Comparison of ENCODE assay signal across 22 cellular contexts in genomic region chr12:65672441-65672840, GRCh38.
DNase-seq lines count a peak whose midpoint lies in the region; FAIRE-seq and TF ChIP-seq lines count a peak whose summit lies in the region.
"Had no signal": no experiment of that assay in that cellular context is flagged by ENCODE, and none has a peak within 500 bp of the region (broad histone marks: within the 10 kb centered on the region; RNA-seq: fewer than 3 reads in every experiment).

No MANE protein-coding gene starts in this region.

- H3K27me3 ChIP-seq in breast epithelium (no peaks in the 10 kb centered on the region), bronchial epithelial cell (ENCODE audit: control insufficient read depth, insufficient read depth, low read length) (no peaks in the 10 kb centered on the region), mesenchymal stem cell (ENCODE audit: control insufficient read depth in 1 of 2, insufficient read depth in 1 of 2, low read length in 2 of 2) (no peaks in the 10 kb centered on the region)

- H3K18ac ChIP-seq in mesenchymal stem cell (ENCODE audit: low read depth in 1 of 2, low read length in 2 of 2), result peak overlapping the region in 1 of 2 experiments; percentile 41

- no peaks in the 10 kb centered on the region for H3K9me3 Mint-ChIP-seq in MCF 10A (ENCODE audit: unreplicated experiment)
- no peaks in the 10 kb centered on the region for H3K9me3 Mint-ChIP-seq in activated T-helper 1 cell treated with anti-CD3 and anti-CD28 coated beads, Interleukin-12 subunit alpha, Interleukin-12 subunit beta, Interleukin-2, Interleukin-4 antibody, amounts not matched to agents 30 ng/mL and 10 ng/mL and 1 ng/mL, durations not matched to agents 14 hours and 24 hours and 36 hours
- H3K9me3 Mint-ChIP-seq: CD8-positive, alpha-beta T cell had no signal

- no peak overlapping the region for H2BK120ac ChIP-seq in mesenchymal stem cell (ENCODE audit: low read depth, low read length)

- no peak for TF ChIP-seq POLR2A in breast epithelium (IDR thresholded peaks at IDR 0.05)

- H4K8ac ChIP-seq in mesenchymal stem cell (ENCODE audit: low read length), result no peak overlapping the region

- H3K4me3 ChIP-seq in breast epithelium (no peak overlapping the region), bronchial epithelial cell (ENCODE audit: low read depth, low read length) (no peak overlapping the region), mesenchymal stem cell (ENCODE audit: insufficient read depth in 1 of 2, low read depth in 1 of 2, low read length in 2 of 2) (no peak overlapping the region)
- H3K4me3 ChIP-seq: GM12878 had no signal

- intact Hi-C loops in MCF 10A (cut with micrococcal nuclease), result loop anchor here (2.0 to 5.0 kb wide), 3 partner anchors 195 to 780 kb away; no protein-coding TSS in a partner anchor
- intact Hi-C loops in breast epithelium (cut with DNase I; ENCODE audit: low total_unique reads), result no loop called here
- intact Hi-C loops in activated T-helper 1 cell treated with anti-CD3 and anti-CD28 coated beads, Interleukin-12 subunit alpha, Interleukin-12 subunit beta, Interleukin-2, Interleukin-4 antibody, amounts not matched to agents 30 ng/mL and 10 ng/mL and 1 ng/mL, durations not matched to agents 14 hours and 24 hours and 36 hours (cut with micrococcal nuclease), result loop anchor here (5.0 kb wide), 1 partner anchor 70 kb away; no protein-coding TSS in a partner anchor

- H3K79me1 ChIP-seq in mesenchymal stem cell (replicated peaks; ENCODE audit: low read length, poor library complexity, severe bottlenecking), result no peaks in the 10 kb centered on the region

- FAIRE-seq in bronchial epithelial cell (lab: Jason Lieb, UNC), result no peak
- FAIRE-seq: GM12878, RCC 7860 had no signal

- H4K91ac ChIP-seq in mesenchymal stem cell (ENCODE audit: low read length), result no peak overlapping the region

- H2BK15ac ChIP-seq in mesenchymal stem cell (ENCODE audit: low read depth, poor library complexity, severe bottlenecking), result no peak overlapping the region

- DNase-seq in MCF 10A (ENCODE audit: unreplicated experiment) (peak; percentile 60), breast epithelium (ENCODE audit: low spot score in 2 of 2) (no peak), bronchial epithelial cell (ENCODE audit: low read depth) (peak; percentile 38), mesenchymal stem cell (no peak), cerebellum (ENCODE audit: low spot score) (no peak)
- no peak for DNase-seq in stimulated activated naive CD4-positive, alpha-beta T cell (lab: John Stamatoyannopoulos, UW)
- no peak for DNase-seq in activated T-helper 1 cell treated with anti-CD3 and anti-CD28 coated beads, Interleukin-12 subunit alpha, Interleukin-12 subunit beta, Interleukin-2, Interleukin-4 antibody, amounts not matched to agents 30 ng/mL and 10 ng/mL and 1 ng/mL, durations not matched to agents 14 hours and 24 hours and 36 hours (ENCODE audit: low spot score)
- DNase-seq: 8988T; AML-193; C1 segment of cervical spinal cord; CD8-positive, alpha-beta T cell; DND-41; HCEC 1CT; NCI-H1694; NCI-H2081; NCI-H2171; NCI-H524 treated with DMSO at 0.1 percent for 48 hours; NCI-H82; Right ventricle myocardium superior had no signal

- peak overlapping the region; percentile 2 for H2AK5ac ChIP-seq in mesenchymal stem cell (ENCODE audit: low read length, severe bottlenecking)

- H3K27me3 Mint-ChIP-seq in MCF 10A (ENCODE audit: insufficient read depth, unreplicated experiment), result no peaks in the 10 kb centered on the region
- peaks cover 2% of the 10 kb centered on the region for H3K27me3 Mint-ChIP-seq in activated T-helper 1 cell treated with anti-CD3 and anti-CD28 coated beads, Interleukin-12 subunit alpha, Interleukin-12 subunit beta, Interleukin-2, Interleukin-4 antibody, amounts not matched to agents 30 ng/mL and 10 ng/mL and 1 ng/mL, durations not matched to agents 14 hours and 24 hours and 36 hours (ENCODE audit: insufficient read depth)

- POLR2A ChIA-PET in MCF 10A (lab: Yijun Ruan, JAX), result interaction anchor here (0.8 to 3.5 kb wide), 8 partner anchors 15 to 152 kb away, joined by 3 to 23 read pairs (median 6); partner anchors contain the start of gene HMGA2

- WGBS in mesenchymal stem cell, result 94% methylated on average over 4 of the region's 4 CpGs

- H3K36me3 Mint-ChIP-seq in MCF 10A (ENCODE audit: insufficient read depth, unreplicated experiment), result no peaks in the 10 kb centered on the region
- H3K36me3 Mint-ChIP-seq in activated T-helper 1 cell treated with anti-CD3 and anti-CD28 coated beads, Interleukin-12 subunit alpha, Interleukin-12 subunit beta, Interleukin-2, Interleukin-4 antibody, amounts not matched to agents 30 ng/mL and 10 ng/mL and 1 ng/mL, durations not matched to agents 14 hours and 24 hours and 36 hours (ENCODE audit: low read depth), result no peaks in the 10 kb centered on the region
- H3K36me3 Mint-ChIP-seq: CD8-positive, alpha-beta T cell; IgD-negative memory B cell had no signal

- H3K27ac ChIP-seq in breast epithelium, result no peak overlapping the region
- H3K27ac ChIP-seq in mesenchymal stem cell (ENCODE audit: low read length, poor library complexity, severe bottlenecking), result no peak overlapping the region

- H3K4me2 ChIP-seq in mesenchymal stem cell (ENCODE audit: low read length, poor library complexity, severe bottlenecking), result no peak overlapping the region

- no peaks in the 10 kb centered on the region for H3K9me3 ChIP-seq in breast epithelium
- no peaks in the 10 kb centered on the region for H3K9me3 ChIP-seq in mesenchymal stem cell (ENCODE audit: control insufficient read depth, low read length)

- H2AFZ ChIP-seq in mesenchymal stem cell (ENCODE audit: low read depth, low read length), result no peak overlapping the region

- no peaks in the 10 kb centered on the region for H3K4me1 ChIP-seq in breast epithelium
- H3K4me1 ChIP-seq in mesenchymal stem cell (ENCODE audit: control insufficient read depth, insufficient read depth, low read depth, low read length), result peaks cover 2% of the 10 kb centered on the region

- TF ChIP-seq CTCF in MCF 10A (IDR thresholded peaks at IDR 0.05; ENCODE audit: unreplicated experiment) (no peak), breast epithelium (IDR thresholded peaks at IDR 0.05) (no peak), bronchial epithelial cell (IDR thresholded peaks at IDR 0.05; ENCODE audit: insufficient read depth, low read length, severe bottlenecking) (no peak)

- H3K36me3 ChIP-seq in breast epithelium (no peaks in the 10 kb centered on the region), bronchial epithelial cell (ENCODE audit: control insufficient read depth, insufficient read depth, low read length) (no peaks in the 10 kb centered on the region), mesenchymal stem cell (ENCODE audit: control insufficient read depth in 1 of 2, insufficient read depth in 2 of 2, low read depth in 1 of 2, low read length in 2 of 2) (no peaks in the 10 kb centered on the region)

- no peak overlapping the region for H3K9ac ChIP-seq in mesenchymal stem cell (ENCODE audit: low read length)

- H3K27ac Mint-ChIP-seq in MCF 10A (ENCODE audit: low read depth, unreplicated experiment), result peak overlapping the region; percentile 88
- no peak overlapping the region for H3K27ac Mint-ChIP-seq in activated T-helper 1 cell treated with anti-CD3 and anti-CD28 coated beads, Interleukin-12 subunit alpha, Interleukin-12 subunit beta, Interleukin-2, Interleukin-4 antibody, amounts not matched to agents 30 ng/mL and 10 ng/mL and 1 ng/mL, durations not matched to agents 14 hours and 24 hours and 36 hours
- H3K27ac Mint-ChIP-seq: CD8-positive, alpha-beta T cell; IgD-negative memory B cell had no signal

- H3K4ac ChIP-seq in mesenchymal stem cell (ENCODE audit: low read depth in 1 of 2, low read length in 2 of 2), result no peak overlapping the region

- peaks cover 42% of the 10 kb centered on the region for H3K4me1 Mint-ChIP-seq in MCF 10A (ENCODE audit: insufficient read depth, unreplicated experiment)
- no peaks in the 10 kb centered on the region for H3K4me1 Mint-ChIP-seq in activated T-helper 1 cell treated with anti-CD3 and anti-CD28 coated beads, Interleukin-12 subunit alpha, Interleukin-12 subunit beta, Interleukin-2, Interleukin-4 antibody, amounts not matched to agents 30 ng/mL and 10 ng/mL and 1 ng/mL, durations not matched to agents 14 hours and 24 hours and 36 hours (ENCODE audit: low read depth)
- H3K4me1 Mint-ChIP-seq: IgD-negative memory B cell had no signal

- no peak overlapping the region for H2BK5ac ChIP-seq in mesenchymal stem cell (ENCODE audit: low read depth, low read length, poor library complexity, severe bottlenecking)

- no peak overlapping the region for H3K14ac ChIP-seq in mesenchymal stem cell (ENCODE audit: low read length in 2 of 2)

- CTCF ChIA-PET in MCF 10A (lab: Yijun Ruan, JAX), result interaction anchor here (0.5 to 7.6 kb wide), 20 partner anchors 13 to 366 kb away, joined by 3 to 76 read pairs (median 4); partner anchors contain the start of gene HMGA2

- no peak overlapping the region for H3K4me3 Mint-ChIP-seq in MCF 10A (ENCODE audit: unreplicated experiment)
- no peak overlapping the region for H3K4me3 Mint-ChIP-seq in activated T-helper 1 cell treated with anti-CD3 and anti-CD28 coated beads, Interleukin-12 subunit alpha, Interleukin-12 subunit beta, Interleukin-2, Interleukin-4 antibody, amounts not matched to agents 30 ng/mL and 10 ng/mL and 1 ng/mL, durations not matched to agents 14 hours and 24 hours and 36 hours
- H3K4me3 Mint-ChIP-seq: CD8-positive, alpha-beta T cell; IgD-negative memory B cell had no signal

- H2BK12ac ChIP-seq in mesenchymal stem cell (ENCODE audit: low read length in 2 of 2), result peak overlapping the region; percentile 2 to 11

- no peak overlapping the region for H3K23ac ChIP-seq in mesenchymal stem cell (ENCODE audit: low read length in 2 of 2)

- no TSS peak for BruUV-seq in MCF 10A (replicated peaks; lab: Mats Ljungman, UMichigan)

Comparison
In these comparisons a context has a peak if more than half of its experiments do, and no peak if none do; other contexts are left out.
1. DNase-seq: peak in MCF 10A (single experiment) and bronchial epithelial cell (single experiment); none in breast epithelium (0 of 2), mesenchymal stem cell (single experiment), stimulated activated naive CD4-positive, alpha-beta T cell (0 of 6), cerebellum (single experiment) and activated T-helper 1 cell treated with anti-CD3 and anti-CD28 coated beads, Interleukin-12 subunit alpha, Interleukin-12 subunit beta, Interleukin-2, Interleukin-4 antibody, amounts not matched to agents 30 ng/mL and 10 ng/mL and 1 ng/mL, durations not matched to agents 14 hours and 24 hours and 36 hours (single experiment).